In the genomic region with DNA sequence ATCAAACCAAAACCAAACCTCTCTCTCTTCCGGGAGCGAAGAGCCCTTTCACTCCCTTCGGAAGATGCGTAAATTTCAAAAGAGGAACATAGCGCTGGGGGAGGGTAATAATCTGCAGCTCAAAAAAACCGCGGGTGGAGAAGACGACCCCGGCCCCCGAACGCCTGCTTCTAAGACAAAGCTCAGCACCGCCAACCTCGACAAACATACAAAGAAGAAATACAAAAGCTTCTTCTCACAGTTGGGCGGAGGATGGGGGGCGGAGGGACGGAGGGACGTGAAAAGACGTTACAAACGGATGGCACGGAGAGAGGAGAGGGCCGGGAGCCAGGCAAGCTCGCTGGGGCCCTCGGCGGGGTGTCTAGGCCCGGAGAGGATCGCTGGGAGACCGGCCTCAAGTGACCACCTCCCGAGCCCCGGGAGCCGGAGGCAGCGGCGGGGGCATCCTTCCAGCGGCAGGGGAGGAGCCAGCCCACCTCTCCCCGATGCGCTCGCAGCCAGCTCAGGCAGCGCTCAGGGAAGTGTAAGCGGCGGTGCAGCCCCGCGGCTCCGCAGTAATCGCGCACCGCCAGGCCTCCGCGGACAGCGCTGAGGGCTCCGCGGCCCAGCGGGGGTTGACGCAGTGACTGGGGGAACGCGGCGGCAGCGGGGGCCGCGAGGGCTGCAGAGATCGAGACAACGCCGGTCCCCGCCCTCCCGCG, we compare ENCODE assay signal across 8 cellular contexts. TPM values are rescaled to one million over a fixed set of nuclear protein-coding genes. Genes with fewer than 3 reads are reported as not detected.
A peak's percentile ranks its signal among the peaks of the same experiment; 100 is the strongest.
DNase-seq lines count a peak whose midpoint lies in the region; ATAC-seq and TF ChIP-seq lines count a peak whose summit lies in the region.

No MANE protein-coding gene starts in this region.

- no peak for TF ChIP-seq EP300 in ovary (IDR thresholded peaks at IDR 0.05)

- POLR2A ChIA-PET in CD4-positive, alpha-beta memory T cell (lab: Charles Lee; ENCODE audit: partially characterized antibody): interaction anchor here (0.6 to 6.4 kb wide), 13 partner anchors 10 to 1260 kb away, joined by 3 to 38 read pairs (median 7); partner anchors contain the start of genes ADCK2, KDM7A, LUC7L2 and MRPS33

- peak; percentile 40 to 69 (median 51) for DNase-seq in CD4-positive, alpha-beta memory T cell
- DNase-seq in RPMI7951 (ENCODE audit: low read depth) (peak; percentile 46), cardiac muscle cell (ENCODE audit: low read depth in 1 of 2, low spot score in 1 of 2) (peak; percentile 47 to 71), ovary (peak; percentile 41 to 70 (median 59)), aorta (peak; percentile 59 to 78)
- DNase-seq in activated naive CD4-positive, alpha-beta T cell treated with anti-CD3 and anti-CD28 coated beads, Interleukin-2, amount 50 U/mL, for 72 hours (ENCODE audit: low spot score in 2 of 2): peak; percentile 33 to 57

- peaks cover 25% of the 10 kb centered on the region for H3K4me1 ChIP-seq in CD4-positive, alpha-beta memory T cell (ENCODE audit: insufficient read depth, low read length)
- H3K4me1 ChIP-seq in cardiac muscle cell (ENCODE audit: low read depth): peaks cover 13% of the 10 kb centered on the region
- peaks cover 2% of the 10 kb centered on the region for H3K4me1 ChIP-seq in ovary (ENCODE audit: insufficient read depth)
- no peaks in the 10 kb centered on the region for H3K4me1 ChIP-seq in aorta (ENCODE audit: control insufficient read depth in 1 of 2, insufficient read depth in 2 of 2, low read length in 2 of 2)

- no peaks in the 10 kb centered on the region for H3K27me3 ChIP-seq in CD4-positive, alpha-beta memory T cell (ENCODE audit: insufficient read depth, low read length)
- no peaks in the 10 kb centered on the region for H3K27me3 ChIP-seq in cardiac muscle cell
- H3K27me3 ChIP-seq in ovary: no peaks in the 10 kb centered on the region
- H3K27me3 ChIP-seq in aorta (ENCODE audit: control insufficient read depth in 1 of 2, insufficient read depth in 2 of 2, low read length in 1 of 2): no peaks in the 10 kb centered on the region

- no peaks in the 10 kb centered on the region for H3K27me3 Mint-ChIP-seq in CD4-positive, alpha-beta memory T cell

- H3K4me3 Mint-ChIP-seq in CD4-positive, alpha-beta memory T cell: peak overlapping the region; percentile 80 to 100 (median 94)

- CTCF ChIA-PET in CD4-positive, alpha-beta memory T cell (lab: Charles Lee; ENCODE audit: partially characterized antibody): interaction anchor here (1.3 to 8.9 kb wide), 6 partner anchors 13 to 536 kb away, joined by 3 to 214 read pairs (median 10); partner anchors contain the start of gene MRPS33

- H3K9me3 Mint-ChIP-seq in CD4-positive, alpha-beta memory T cell: peaks cover 0 to 2% (median 0%) of the 10 kb centered on the region in 8 donors
- H3K9me3 Mint-ChIP-seq in activated naive CD4-positive, alpha-beta T cell treated with anti-CD3 and anti-CD28 coated beads, Interleukin-2, amount 50 U/mL, for 72 hours: no peaks in the 10 kb centered on the region

- intact Hi-C loops in CD4-positive, alpha-beta memory T cell (cut with micrococcal nuclease): loop anchor here (1.0 to 10.0 kb wide), 12 partner anchors 15 to 1260 kb away; partner anchors contain the start of genes BRAF, FMC1, HIPK2 and MRPS33
- intact Hi-C loops in ovary (cut with DNase I): loop anchor here in 2 of 4 donors (10.0 kb wide), 2 partner anchors 176 to 304 kb away; partner anchors contain the start of gene KDM7A (in 1 of the 2)
- intact Hi-C loops in aorta (cut with DNase I): loop anchor here (5.0 to 10.0 kb wide), 2 partner anchors 174 to 536 kb away; partner anchors contain the start of gene MRPS33 (in 1 of the 2)

- H3K27ac ChIP-seq in CD4-positive, alpha-beta memory T cell (ENCODE audit: low read depth, low read length): peak overlapping the region; percentile 75
- H3K27ac ChIP-seq in cardiac muscle cell (peak overlapping the region; percentile 96), ovary (peak overlapping the region; percentile 47 to 55), aorta (ENCODE audit: low read depth in 1 of 2, low read length in 2 of 2) (peak overlapping the region in 1 of 2 donors; percentile 28)

- TF ChIP-seq CTCF in cardiac muscle cell (IDR thresholded peaks at IDR 0.05; ENCODE audit: low read depth, low read length) (no peak), ovary (IDR thresholded peaks at IDR 0.05) (no peak)

- ATAC-seq in GM19455 (IDR thresholded peaks at IDR 0.05; ENCODE audit: unreplicated experiment) (peak; percentile 29), HG03558 (IDR thresholded peaks at IDR 0.05; ENCODE audit: extremely low read depth, unreplicated experiment) (peak; percentile 5), aorta (ENCODE audit: low FRiP score) (peak; percentile 62)
- ATAC-seq in activated naive CD4-positive, alpha-beta T cell treated with anti-CD3 and anti-CD28 coated beads, Interleukin-2, amount 50 U/mL, for 72 hours: peak; percentile 38 to 42

- H3K4me3 ChIP-seq in CD4-positive, alpha-beta memory T cell (ENCODE audit: low read length in 2 of 2): peak overlapping the region; percentile 59 to 71
- H3K4me3 ChIP-seq in cardiac muscle cell: peak overlapping the region; percentile 90
- H3K4me3 ChIP-seq in ovary: peak overlapping the region; percentile 96
- peak overlapping the region; percentile 90 to 93 for H3K4me3 ChIP-seq in aorta (ENCODE audit: low read length in 2 of 2)

- H3K36me3 Mint-ChIP-seq in CD4-positive, alpha-beta memory T cell: peaks cover 0 to 11% of the 10 kb centered on the region in 2 donors
- H3K36me3 Mint-ChIP-seq in activated naive CD4-positive, alpha-beta T cell treated with anti-CD3 and anti-CD28 coated beads, Interleukin-2, amount 50 U/mL, for 72 hours: peaks cover 5 to 6% of the 10 kb centered on the region in 2 donors

- 0% methylated on average over 38 to 64 of the region's 64 CpGs for WGBS in ovary, 3 donors
- WGBS in aorta, 2 donors: 0 to 1% methylated on average over 63 to 64 of the region's 64 CpGs

- peak overlapping the region; percentile 83 to 98 (median 94) for H3K27ac Mint-ChIP-seq in CD4-positive, alpha-beta memory T cell
- peak overlapping the region; percentile 51 to 82 for H3K27ac Mint-ChIP-seq in activated naive CD4-positive, alpha-beta T cell treated with anti-CD3 and anti-CD28 coated beads, Interleukin-2, amount 50 U/mL, for 72 hours

- H3K9me3 ChIP-seq in CD4-positive, alpha-beta memory T cell (ENCODE audit: control insufficient read depth in 1 of 2, low read length in 2 of 2): no peaks in the 10 kb centered on the region
- no peaks in the 10 kb centered on the region for H3K9me3 ChIP-seq in cardiac muscle cell (ENCODE audit: low read depth)
- H3K9me3 ChIP-seq in ovary: no peaks in the 10 kb centered on the region
- no peaks in the 10 kb centered on the region for H3K9me3 ChIP-seq in aorta (ENCODE audit: control insufficient read depth, low read length)

- no peak for TF ChIP-seq POLR2A in ovary (IDR thresholded peaks at IDR 0.05)

- peaks cover 16 to 41% (median 25%) of the 10 kb centered on the region in 4 donors for H3K4me1 Mint-ChIP-seq in CD4-positive, alpha-beta memory T cell

- no peaks in the 10 kb centered on the region for H3K36me3 ChIP-seq in CD4-positive, alpha-beta memory T cell (ENCODE audit: insufficient read depth, low read length)
- H3K36me3 ChIP-seq in cardiac muscle cell (no peaks in the 10 kb centered on the region), ovary (no peaks in the 10 kb centered on the region), aorta (ENCODE audit: control insufficient read depth in 1 of 2, insufficient read depth in 2 of 2, low read length in 1 of 2) (no peaks in the 10 kb centered on the region)

RNA-seq across cellular contexts. Expression of gene MKRN1, which starts 0.8 kb away (rescaled TPM):
- total RNA-seq in CD4-positive, alpha-beta memory T cell: 100 to 1,000 TPM; 140 to 156 TPM
- 100 to 1,000 TPM; 131 to 146 TPM for polyA plus RNA-seq in CD4-positive, alpha-beta memory T cell
- total RNA-seq in RPMI7951 (2014; rRNA removed; shearing (Covaris generic)): 49.1 and 52.4 TPM in 2 replicates
- 10 to 100 TPM; 63.6 to 87.7 TPM for total RNA-seq in activated naive CD4-positive, alpha-beta T cell treated with anti-CD3 and anti-CD28 coated beads, Interleukin-2, amount 50 U/mL, for 72 hours
- total RNA-seq in cardiac muscle cell: 143 and 247 TPM in 2 replicates
- 156 and 216 TPM in 2 replicates for polyA plus RNA-seq in cardiac muscle cell
- 10 to 100 TPM; 42.0 to 91.0 (median 73.6) TPM for total RNA-seq in ovary
- 100 to 1,000 TPM in 1 of 2 donors, 10 to 100 TPM in 1; 60.3 to 124 TPM for polyA plus RNA-seq in ovary
- total RNA-seq in aorta: 10 to 100 TPM; 68.5 to 69.2 TPM
- 10 to 100 TPM; 51.2 to 51.8 TPM for polyA plus RNA-seq in aorta

Comparison
In these comparisons a context has a peak if more than half of its experiments do, and no peak if none do; other contexts are left out.
1. ATAC-seq: peak in every context shown above with its lines; median percentile 62 in aorta; 40 in activated naive CD4-positive, alpha-beta T cell treated with anti-CD3 and anti-CD28 coated beads, Interleukin-2, amount 50 U/mL, for 72 hours; 29 in GM19455; 5 in HG03558.